ENCODE assay signal across 15 cellular contexts in the genomic region with DNA sequence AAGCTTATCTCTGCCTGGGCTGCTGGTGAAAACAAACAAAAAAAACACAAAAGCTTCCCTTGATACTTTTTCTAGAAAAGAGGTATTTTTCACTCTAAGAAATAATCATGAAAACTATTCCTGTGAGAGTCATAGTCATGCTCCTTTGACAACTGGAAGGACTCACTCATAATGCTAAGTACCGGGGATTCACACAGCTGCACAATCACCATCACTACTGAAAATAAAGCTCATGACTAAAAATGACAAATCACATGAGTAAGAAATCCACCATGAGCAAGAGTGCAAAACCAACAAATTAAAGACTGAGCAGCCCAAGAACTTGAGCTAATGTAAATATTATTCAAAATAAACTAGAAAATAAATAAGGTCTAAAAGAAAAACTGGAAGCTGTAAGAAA. TPM values are rescaled to one million over a fixed set of nuclear protein-coding genes. Genes with fewer than 3 reads are reported as not detected.
A peak's percentile ranks its signal among the peaks of the same experiment; 100 is the strongest.
DNase-seq lines count a peak whose midpoint lies in the region; ATAC-seq and TF ChIP-seq lines count a peak whose summit lies in the region.
"Had no signal": no experiment of that assay in that cellular context is flagged by ENCODE, and none has a peak within 500 bp of the region (broad histone marks: within the 10 kb centered on the region; RNA-seq: fewer than 3 reads in every experiment).

No MANE protein-coding gene starts in this region.

- no peaks in the 10 kb centered on the region for H3K9me3 ChIP-seq in hepatocyte (ENCODE audit: low read depth)
- H3K9me3 ChIP-seq in uterus = no peaks in the 10 kb centered on the region

- DNase-seq in AG04449 (ENCODE audit: low read depth, low spot score) (peak; percentile 23), epithelial cell of prostate (ENCODE audit: low read depth, low spot score) (peak; percentile 69), hepatocyte (ENCODE audit: low spot score) (no peak), uterus (no peak), HuH-7.5 (ENCODE audit: low spot score) (no peak), COLO829 (ENCODE audit: low spot score) (no peak)
- DNase-seq: activated naive CD4-positive, alpha-beta T cell; C1 segment of cervical spinal cord; effector memory CD8-positive, alpha-beta T cell; left cardiac atrium; NCI-H774; posterior cingulate gyrus; T-helper 9 cell had no signal

- H3K36me3 ChIP-seq in hepatocyte (replicated peaks; ENCODE audit: insufficient read depth, low read depth) (no peaks in the 10 kb centered on the region), uterus (no peaks in the 10 kb centered on the region)

- intact Hi-C loops in uterus (cut with DNase I; ENCODE audit: low total_unique reads) = no loop called here

- H3K27me3 ChIP-seq in hepatocyte (no peaks in the 10 kb centered on the region), uterus (no peaks in the 10 kb centered on the region)

- 91% methylated on average over 1 of the region's 1 CpG for WGBS in hepatocyte (ENCODE audit: low lambda C conversion rate, missing lambda C conversion rate)

- H3K4me2 ChIP-seq in hepatocyte = no peak overlapping the region

- TF ChIP-seq POLR2A in uterus (IDR thresholded peaks at IDR 0.05) = no peak

- TF ChIP-seq CTCF in AG04449 (IDR thresholded peaks at IDR 0.05; ENCODE audit: insufficient read depth, low read length, missing control alignments) (no peak), hepatocyte (IDR thresholded peaks at IDR 0.05; ENCODE audit: poor library complexity) (no peak), uterus (IDR thresholded peaks at IDR 0.05) (no peak)

- POLR2A ChIA-PET in AG04449 (lab: Yijun Ruan, JAX) = no interaction called here

- no peaks in the 10 kb centered on the region for H3K79me2 ChIP-seq in hepatocyte

- no peaks in the 10 kb centered on the region for H4K20me1 ChIP-seq in hepatocyte (ENCODE audit: insufficient read depth, poor library complexity, severe bottlenecking)

- no peak overlapping the region for H2AFZ ChIP-seq in hepatocyte

- no peaks in the 10 kb centered on the region for H3K9me2 ChIP-seq in hepatocyte (replicated peaks; ENCODE audit: insufficient read depth)

- ATAC-seq in GM18870 (IDR thresholded peaks at IDR 0.05; ENCODE audit: unreplicated experiment) = peak; percentile 71
- peak; percentile 77 for ATAC-seq in HG03432 (IDR thresholded peaks at IDR 0.05; ENCODE audit: unreplicated experiment)
- ATAC-seq: effector memory CD8-positive, alpha-beta T cell; left cardiac atrium had no signal

- H3K4me1 ChIP-seq in hepatocyte (ENCODE audit: insufficient read depth) (no peaks in the 10 kb centered on the region), uterus (no peaks in the 10 kb centered on the region)

- CTCF ChIA-PET in AG04449 (lab: Yijun Ruan, JAX) = interaction anchor here (1.2 to 4.0 kb wide), 5 partner anchors 12 to 485 kb away, joined by 3 to 42 read pairs (median 16); no protein-coding TSS in a partner anchor

- H3K4me3 ChIP-seq in AG04449 (ENCODE audit: low read depth, low read length) (no peak overlapping the region), hepatocyte (no peak overlapping the region), uterus (no peak overlapping the region)

- H3K27ac ChIP-seq in epithelial cell of prostate = peak overlapping the region; percentile 37
- H3K27ac ChIP-seq in hepatocyte = no peak overlapping the region
- H3K27ac ChIP-seq in uterus = no peak overlapping the region

RNA-seq across cellular contexts. Expression of a gene that starts 10.6 kb away (rescaled TPM):
- not detected in 2 replicates for total RNA-seq in hepatocyte
- polyA plus RNA-seq in hepatocyte = not detected in 2 replicates
- not detected for total RNA-seq in uterus
- total RNA-seq: left cardiac atrium had no signal

RNA-seq across cellular contexts. Expression of a gene that starts 59.9 kb away (rescaled TPM):
- total RNA-seq in hepatocyte (71.5 and 79.3 TPM in 2 replicates), uterus (10 to 100 TPM; 12.6 to 59.4 (median 41.6) TPM)
- 54.5 and 69.5 TPM in 2 replicates for polyA plus RNA-seq in hepatocyte

Comparison
In these comparisons a context has a peak if more than half of its experiments do, and no peak if none do; other contexts are left out.
1. DNase-seq: peak in AG04449 (single experiment) and epithelial cell of prostate (single experiment); none in hepatocyte (single experiment), uterus (0 of 2), HuH-7.5 (single experiment) and COLO829 (single experiment).